In genomic region chr1:200254602-200255001, GRCh38 we compare ENCODE assay signal across 7 cellular contexts.
DNase-seq lines count a peak whose midpoint lies in the region; ATAC-seq and TF ChIP-seq lines count a peak whose summit lies in the region.
"Not testable (repeated sequence)": the region's sequence is repeated elsewhere in the genome, so short reads cannot be mapped to it uniquely, and the experiment has no call there.

No MANE protein-coding gene starts in this region.

- not testable (repeated sequence) for H3K4me1 Mint-ChIP-seq in activated CD4-positive, alpha-beta T cell treated with anti-CD3 and anti-CD28 coated beads for 36 hours
- H3K4me1 Mint-ChIP-seq in natural killer cell treated with Interleukin-12 subunit alpha and Interleukin-12 subunit beta and Interleukin-15 and Interleukin-18, amount 100 ng/mL, for 72 hours (ENCODE audit: low read depth in 2 of 2): peaks cover 0 to 20% of the 10 kb centered on the region in 2 donors

- not testable (repeated sequence) for H3K9me3 Mint-ChIP-seq in activated CD4-positive, alpha-beta T cell treated with anti-CD3 and anti-CD28 coated beads for 36 hours (ENCODE audit: low read depth); natural killer cell treated with Interleukin-12 subunit alpha and Interleukin-12 subunit beta and Interleukin-15 and Interleukin-18, amount 100 ng/mL, for 72 hours

- TF ChIP-seq CTCF in astrocyte of the cerebellum (IDR thresholded peaks at IDR 0.05; ENCODE audit: low read depth, low read length, missing control alignments): not testable (repeated sequence)

- not testable (repeated sequence) for H3K4me3 Mint-ChIP-seq in activated CD4-positive, alpha-beta T cell treated with anti-CD3 and anti-CD28 coated beads for 36 hours
- peak overlapping the region; percentile 16 for H3K4me3 Mint-ChIP-seq in natural killer cell treated with Interleukin-12 subunit alpha and Interleukin-12 subunit beta and Interleukin-15 and Interleukin-18, amount 100 ng/mL, for 72 hours

- H3K27ac Mint-ChIP-seq in activated CD4-positive, alpha-beta T cell treated with anti-CD3 and anti-CD28 coated beads for 36 hours: not testable (repeated sequence)
- H3K27ac Mint-ChIP-seq in natural killer cell treated with Interleukin-12 subunit alpha and Interleukin-12 subunit beta and Interleukin-15 and Interleukin-18, amount 100 ng/mL, for 72 hours: peak overlapping the region in 1 of 2 donors; percentile 27

- POLR2A ChIA-PET in activated CD4-positive, alpha-beta T cell treated with anti-CD3 and anti-CD28 coated beads for 36 hours (lab: Charles Lee): not testable (repeated sequence)

- not testable (repeated sequence) for H3K4me3 ChIP-seq in astrocyte of the cerebellum (ENCODE audit: low read depth, low read length)

- in situ Hi-C loops in astrocyte of the cerebellum (cut with HindIII; ENCODE audit: low sequenced_read_pairs): not testable (repeated sequence)

- CTCF ChIA-PET in activated CD4-positive, alpha-beta T cell treated with anti-CD3 and anti-CD28 coated beads for 36 hours (lab: Charles Lee): interaction anchor here (0.9 to 1.0 kb wide), 2 partner anchors 23 to 25 kb away, joined by 3 to 5 read pairs; no protein-coding TSS in a partner anchor

- intact Hi-C loops in activated CD4-positive, alpha-beta T cell treated with anti-CD3 and anti-CD28 coated beads for 36 hours (cut with DNase I, micrococcal nuclease): loop anchor here (1.0 to 5.0 kb wide), 2 partner anchors 102 to 104 kb away; no protein-coding TSS in a partner anchor

- not testable (repeated sequence) for H3K27me3 Mint-ChIP-seq in activated CD4-positive, alpha-beta T cell treated with anti-CD3 and anti-CD28 coated beads for 36 hours
- H3K27me3 Mint-ChIP-seq in natural killer cell treated with Interleukin-12 subunit alpha and Interleukin-12 subunit beta and Interleukin-15 and Interleukin-18, amount 100 ng/mL, for 72 hours: peaks cover 19 to 32% of the 10 kb centered on the region in 2 donors

- not testable (repeated sequence) for H3K36me3 Mint-ChIP-seq in activated CD4-positive, alpha-beta T cell treated with anti-CD3 and anti-CD28 coated beads for 36 hours (ENCODE audit: low read depth); natural killer cell treated with Interleukin-12 subunit alpha and Interleukin-12 subunit beta and Interleukin-15 and Interleukin-18, amount 100 ng/mL, for 72 hours

- DNase-seq in Daoy (ENCODE audit: low read depth) (peak; percentile 27), NCI-H2171 treated with DMSO at 0.1 percent for 48 hours (lab: John Stamatoyannopoulos, UW) (peak; percentile 8), astrocyte of the cerebellum (ENCODE audit: low read depth) (peak; percentile 68), iris pigment epithelial cell (ENCODE audit: low read depth) (peak; percentile 22)
- DNase-seq in activated CD4-positive, alpha-beta T cell treated with anti-CD3 and anti-CD28 coated beads for 36 hours; natural killer cell treated with Interleukin-12 subunit alpha and Interleukin-12 subunit beta and Interleukin-15 and Interleukin-18, amount 100 ng/mL, for 72 hours (ENCODE audit: low spot score): not testable (repeated sequence)

- peak; percentile 11 for ATAC-seq in HG03442 (IDR thresholded peaks at IDR 0.05; ENCODE audit: unreplicated experiment)
- peak; percentile 48 for ATAC-seq in activated CD4-positive, alpha-beta T cell treated with anti-CD3 and anti-CD28 coated beads for 36 hours
- ATAC-seq in natural killer cell treated with Interleukin-12 subunit alpha and Interleukin-12 subunit beta and Interleukin-15 and Interleukin-18, amount 100 ng/mL, for 72 hours: peak in 1 of 2 donors; percentile 62
